In the genomic region with DNA sequence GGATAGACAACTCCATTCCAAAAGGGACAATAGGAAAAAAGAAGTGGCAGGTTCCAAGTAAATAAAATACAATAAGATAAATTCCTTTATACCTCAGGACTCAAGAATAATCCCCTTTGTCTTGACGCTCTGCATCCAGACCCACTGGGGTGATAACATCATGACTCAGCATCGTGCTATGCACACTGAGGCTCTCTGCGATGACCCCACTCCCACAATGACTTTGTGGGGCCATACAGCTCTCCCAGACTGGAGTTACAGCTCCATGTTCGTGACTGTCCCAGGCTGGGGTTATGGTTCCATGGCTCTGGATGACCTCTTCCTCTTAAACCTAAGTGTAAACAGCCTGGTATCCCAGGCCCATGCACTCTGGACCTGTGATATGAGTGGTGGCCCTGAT, we compare ENCODE assay signal across 1 cellular context.
TF ChIP-seq lines count a peak whose summit lies in the region.

No MANE protein-coding gene starts in this region.

TF ChIP-seq in HepG2, 621 proteins besides CTCF, POLR2A, EP300 and RAD21 (continued from another document):
- TF ChIP-seq ATF5 (CRISPR knock-in tag; IDR thresholded peaks at IDR 0.05; ENCODE audit: low read depth) (no peak), ZNF670 (CRISPR knock-in tag; IDR thresholded peaks at IDR 0.05; ENCODE audit: borderline replicate concordance) (no peak), ZNF550 (CRISPR knock-in tag; IDR thresholded peaks at IDR 0.05; ENCODE audit: borderline replicate concordance) (no peak), ZNF781 (CRISPR knock-in tag; IDR thresholded peaks at IDR 0.05; ENCODE audit: borderline replicate concordance, not compliant biosample characterization) (no peak), KLF6 (CRISPR knock-in tag; IDR thresholded peaks at IDR 0.05) (no peak), KIAA2018 (CRISPR knock-in tag; IDR thresholded peaks at IDR 0.05; ENCODE audit: borderline replicate concordance) (no peak)
